18 cellular contexts compared by ENCODE assay signal in genomic region chr7:140417456-140418155, GRCh38. TPM values are rescaled to one million over a fixed set of nuclear protein-coding genes. Genes with fewer than 3 reads are reported as not detected.
A peak's percentile ranks its signal among the peaks of the same experiment; 100 is the strongest.
DNase-seq lines count a peak whose midpoint lies in the region; ATAC-seq and TF ChIP-seq lines count a peak whose summit lies in the region.
"Had no signal": no experiment of that assay in that cellular context is flagged by ENCODE, and none has a peak within 500 bp of the region (broad histone marks: within the 10 kb centered on the region; RNA-seq: fewer than 3 reads in every experiment).

No MANE protein-coding gene starts in this region.

- CTCF ChIA-PET in activated CD8-positive, alpha-beta T cell treated with anti-CD3 and anti-CD28 coated beads, Interleukin-2, amount 10 ng/mL, durations not matched to agents 7 days and 5 days (lab: Charles Lee) = interaction anchor here (0.9 to 1.4 kb wide), 4 partner anchors 21 to 42 kb away, joined by 3 to 7 read pairs (median 4); no protein-coding TSS in a partner anchor

- no peaks in the 10 kb centered on the region for H3K9me3 ChIP-seq in HAP-1
- H3K9me3 ChIP-seq: adrenal gland, Caco-2, SJCRH30 had no signal

- peaks cover 3% of the 10 kb centered on the region; the same call in 1 of the 2 replicates for H3K27me3 ChIP-seq in HAP-1 (ENCODE audit: low read depth)
- H3K27me3 ChIP-seq: adrenal gland, neural progenitor cell, SJCRH30 had no signal

- peak overlapping the region; percentile 75 for H3K27ac Mint-ChIP-seq in activated CD8-positive, alpha-beta T cell treated with anti-CD3 and anti-CD28 coated beads, Interleukin-2, amount 10 ng/mL, durations not matched to agents 7 days and 5 days
- no peak overlapping the region for H3K27ac Mint-ChIP-seq in activated naive CD4-positive, alpha-beta T cell treated with anti-CD3 and anti-CD28 coated beads, Interleukin-2, amount 50 U/mL, for 72 hours
- H3K27ac Mint-ChIP-seq: neural progenitor cell had no signal

- ATAC-seq in activated CD8-positive, alpha-beta T cell treated with anti-CD3 and anti-CD28 coated beads, Interleukin-2, amount 10 ng/mL, durations not matched to agents 7 days and 5 days = peak; percentile 73
- no peak for ATAC-seq in activated naive CD4-positive, alpha-beta T cell treated with anti-CD3 and anti-CD28 coated beads, Interleukin-2, amount 50 U/mL, for 72 hours
- ATAC-seq: right cardiac atrium had no signal

- in situ Hi-C loops in HAP-1 (cut with MboI; ENCODE audit: low sequenced_read_pairs) = no loop called here

- DNase-seq in AG08395 (ENCODE audit: low spot score) (peak; percentile 0), NCI-H1694 (lab: John Stamatoyannopoulos, UW) (peak; percentile 29), GM03348 (ENCODE audit: low spot score) (no peak), HAP-1 (ENCODE audit: low spot score in 2 of 2) (no peak)
- DNase-seq in activated CD8-positive, alpha-beta T cell treated with anti-CD3 and anti-CD28 coated beads, Interleukin-2, amount 10 ng/mL, durations not matched to agents 7 days and 5 days = peak; percentile 43
- DNase-seq in activated effector memory CD4-positive, alpha-beta T cell treated with anti-CD3 and anti-CD28 coated beads, Interleukin-2, amount 50 U/mL, for 16 hours = no peak
- DNase-seq in activated naive CD4-positive, alpha-beta T cell treated with anti-CD3 and anti-CD28 coated beads, Interleukin-2, amount 50 U/mL, for 72 hours (ENCODE audit: low spot score in 2 of 2) = no peak
- DNase-seq: adrenal gland; Caco-2; GM23248; mammary epithelial cell; NK-92 treated with Interleukin-12 subunit alpha and Interleukin-12 subunit beta, amount 100 ng/mL, for 24 hours; right cardiac atrium; SJCRH30; trophoblast cell had no signal

- no peak overlapping the region for H3K4me3 Mint-ChIP-seq in activated CD8-positive, alpha-beta T cell treated with anti-CD3 and anti-CD28 coated beads, Interleukin-2, amount 10 ng/mL, durations not matched to agents 7 days and 5 days
- H3K4me3 Mint-ChIP-seq: neural progenitor cell had no signal

- no peaks in the 10 kb centered on the region for H3K9me3 Mint-ChIP-seq in activated CD8-positive, alpha-beta T cell treated with anti-CD3 and anti-CD28 coated beads, Interleukin-2, amount 10 ng/mL, durations not matched to agents 7 days and 5 days (ENCODE audit: insufficient read depth)
- no peaks in the 10 kb centered on the region for H3K9me3 Mint-ChIP-seq in activated naive CD4-positive, alpha-beta T cell treated with anti-CD3 and anti-CD28 coated beads, Interleukin-2, amount 50 U/mL, for 72 hours

- peaks cover 19% of the 10 kb centered on the region for H3K4me1 Mint-ChIP-seq in activated CD8-positive, alpha-beta T cell treated with anti-CD3 and anti-CD28 coated beads, Interleukin-2, amount 10 ng/mL, durations not matched to agents 7 days and 5 days (ENCODE audit: low read depth)
- H3K4me1 Mint-ChIP-seq: neural progenitor cell had no signal

- no peaks in the 10 kb centered on the region for H3K36me3 ChIP-seq in HAP-1 (replicated peaks)
- H3K36me3 ChIP-seq: adrenal gland, neural progenitor cell, SJCRH30 had no signal

- H3K27ac ChIP-seq in C4-2B = peak overlapping the region; percentile 75
- H3K27ac ChIP-seq: adrenal gland, GM23248, neural progenitor cell, SJCRH30 had no signal

- H3K4me1 ChIP-seq in HAP-1 = no peaks in the 10 kb centered on the region
- H3K4me1 ChIP-seq: adrenal gland, neural progenitor cell had no signal

- POLR2A ChIA-PET in activated CD8-positive, alpha-beta T cell treated with anti-CD3 and anti-CD28 coated beads, Interleukin-2, amount 10 ng/mL, durations not matched to agents 7 days and 5 days (lab: Charles Lee) = interaction anchor here (0.6 to 1.6 kb wide), 5 partner anchors 11 to 1173 kb away, joined by 3 to 7 read pairs (median 4); partner anchors contain the start of genes LUC7L2 and RAB19

- TF ChIP-seq CTCF in C4-2B (conservative IDR thresholded peaks at IDR 0.05) = no peak

- H3K36me3 Mint-ChIP-seq in activated CD8-positive, alpha-beta T cell treated with anti-CD3 and anti-CD28 coated beads, Interleukin-2, amount 10 ng/mL, durations not matched to agents 7 days and 5 days (ENCODE audit: low read depth) = peaks cover 7% of the 10 kb centered on the region
- no peaks in the 10 kb centered on the region for H3K36me3 Mint-ChIP-seq in activated naive CD4-positive, alpha-beta T cell treated with anti-CD3 and anti-CD28 coated beads, Interleukin-2, amount 50 U/mL, for 72 hours
- H3K36me3 Mint-ChIP-seq: neural progenitor cell had no signal

- no peaks in the 10 kb centered on the region for H3K27me3 Mint-ChIP-seq in activated CD8-positive, alpha-beta T cell treated with anti-CD3 and anti-CD28 coated beads, Interleukin-2, amount 10 ng/mL, durations not matched to agents 7 days and 5 days (ENCODE audit: low read depth)

- H3K4me3 ChIP-seq in HAP-1 = no peak overlapping the region
- H3K4me3 ChIP-seq: adrenal gland, GM23248, neural progenitor cell, SJCRH30 had no signal

RNA-seq across cellular contexts. Expression of gene RAB19, which starts 13.7 kb away (rescaled TPM):
- total RNA-seq in activated CD8-positive, alpha-beta T cell treated with anti-CD3 and anti-CD28 coated beads, Interleukin-2, amount 10 ng/mL, durations not matched to agents 7 days and 5 days = 1 to 10 TPM; 7.2 to 7.3 TPM
- 1 to 10 TPM; 5.0 to 9.1 TPM for total RNA-seq in activated naive CD4-positive, alpha-beta T cell treated with anti-CD3 and anti-CD28 coated beads, Interleukin-2, amount 50 U/mL, for 72 hours
- total RNA-seq: adrenal gland, chondrocyte, GM23248, right cardiac atrium, SJCRH30 had no signal

RNA-seq across cellular contexts. Expression of gene SLC37A3, which starts 19.3 kb away (rescaled TPM):
- 10 to 100 TPM; 19.9 to 23.9 TPM for total RNA-seq in activated CD8-positive, alpha-beta T cell treated with anti-CD3 and anti-CD28 coated beads, Interleukin-2, amount 10 ng/mL, durations not matched to agents 7 days and 5 days
- 10 to 100 TPM; 55.6 to 57.8 TPM for total RNA-seq in activated naive CD4-positive, alpha-beta T cell treated with anti-CD3 and anti-CD28 coated beads, Interleukin-2, amount 50 U/mL, for 72 hours

Comparison
In these comparisons a context has a peak if more than half of its experiments do, and no peak if none do; other contexts are left out.
1. DNase-seq: peak in AG08395 (single experiment), NCI-H1694 (single experiment) and activated CD8-positive, alpha-beta T cell treated with anti-CD3 and anti-CD28 coated beads, Interleukin-2, amount 10 ng/mL, durations not matched to agents 7 days and 5 days (single experiment); none in GM03348 (single experiment), HAP-1 (0 of 2), activated effector memory CD4-positive, alpha-beta T cell treated with anti-CD3 and anti-CD28 coated beads, Interleukin-2, amount 50 U/mL, for 16 hours (single experiment) and activated naive CD4-positive, alpha-beta T cell treated with anti-CD3 and anti-CD28 coated beads, Interleukin-2, amount 50 U/mL, for 72 hours (0 of 2).